18 cellular contexts compared by ENCODE assay signal in genomic region chr17:31856750-31857149, GRCh38.
"Had no signal": no experiment of that assay in that cellular context is flagged by ENCODE, and none has a peak within 500 bp of the region (broad histone marks: within the 10 kb centered on the region; RNA-seq: fewer than 3 reads in every experiment).

No MANE protein-coding gene starts in this region.

- H2AFZ ChIP-seq: hepatocyte had no signal

- ATAC-seq: activated T-helper 17 cell treated with anti-CD3 and anti-CD28 coated beads, Interleukin-2, amount 50 U/mL, for 72 hours; stimulated activated naive B cell treated with anti-CD40 and anti-IgM and Interleukin-4, amounts not matched to agents 10 μg/mL and 1 μg/mL and 100 μg/mL, for 72 hours had no signal

- H3K27ac Mint-ChIP-seq: activated naive CD4-positive, alpha-beta T cell treated with anti-CD3 and anti-CD28 coated beads for 36 hours; activated T-helper 17 cell treated with anti-CD3 and anti-CD28 coated beads, Interleukin-2, amount 50 U/mL, for 72 hours; stimulated activated naive B cell treated with anti-CD40 and anti-IgM and Interleukin-4, amounts not matched to agents 10 μg/mL and 1 μg/mL and 100 μg/mL, for 72 hours had no signal

- DNase-seq: activated CD4-positive, alpha-beta T cell treated with anti-CD3 and anti-CD28 coated beads for 1 hour; activated CD4-positive, alpha-beta T cell treated with anti-CD3 and anti-CD28 coated beads, Interleukin-2, amount 50 U/mL, for 4 hours; activated naive CD4-positive, alpha-beta T cell treated with anti-CD3 and anti-CD28 coated beads for 36 hours; activated T-cell treated with anti-CD3 and anti-CD28 coated beads for 4 hours; dorsolateral prefrontal cortex; erythroblast; islet precursor cell; midbrain; stimulated activated CD4-positive, alpha-beta T cell treated with anti-CD3 and anti-CD28 coated beads, Interleukin-15, amount 100 ng/mL, for 24 hours; stimulated activated CD4-positive, alpha-beta T cell treated with anti-CD3 and anti-CD28 coated beads, Interleukin-4, amount 100 ng/mL, for 1 hour; stimulated activated naive B cell treated with anti-CD40 and anti-IgM and Interleukin-4, amounts not matched to agents 10 μg/mL and 1 μg/mL and 100 μg/mL, for 72 hours; T-helper 9 cell; upper lobe of left lung had no signal

- H3K27me3 Mint-ChIP-seq: activated T-helper 17 cell treated with anti-CD3 and anti-CD28 coated beads, Interleukin-2, amount 50 U/mL, for 72 hours; stimulated activated naive B cell treated with anti-CD40 and anti-IgM and Interleukin-4, amounts not matched to agents 10 μg/mL and 1 μg/mL and 100 μg/mL, for 72 hours had no signal

- H3K27ac ChIP-seq: adrenal gland, cardiac muscle cell, hepatocyte, upper lobe of left lung had no signal

- H3K4me3 Mint-ChIP-seq: activated naive CD4-positive, alpha-beta T cell treated with anti-CD3 and anti-CD28 coated beads for 36 hours; stimulated activated naive B cell treated with anti-CD40 and anti-IgM and Interleukin-4, amounts not matched to agents 10 μg/mL and 1 μg/mL and 100 μg/mL, for 72 hours had no signal

- H3K9me3 ChIP-seq: adrenal gland, upper lobe of left lung had no signal

- H3K4me3 ChIP-seq: adrenal gland, cardiac muscle cell, hepatocyte, lung, upper lobe of left lung had no signal

- H3K27me3 ChIP-seq: adrenal gland, cardiac muscle cell, dorsolateral prefrontal cortex, hepatocyte, upper lobe of left lung had no signal

- H3K9me3 Mint-ChIP-seq: activated naive CD4-positive, alpha-beta T cell treated with anti-CD3 and anti-CD28 coated beads for 36 hours; activated T-helper 17 cell treated with anti-CD3 and anti-CD28 coated beads, Interleukin-2, amount 50 U/mL, for 72 hours; stimulated activated naive B cell treated with anti-CD40 and anti-IgM and Interleukin-4, amounts not matched to agents 10 μg/mL and 1 μg/mL and 100 μg/mL, for 72 hours had no signal
